Comparison of ENCODE assay signal across 12 cellular contexts in the genomic region with DNA sequence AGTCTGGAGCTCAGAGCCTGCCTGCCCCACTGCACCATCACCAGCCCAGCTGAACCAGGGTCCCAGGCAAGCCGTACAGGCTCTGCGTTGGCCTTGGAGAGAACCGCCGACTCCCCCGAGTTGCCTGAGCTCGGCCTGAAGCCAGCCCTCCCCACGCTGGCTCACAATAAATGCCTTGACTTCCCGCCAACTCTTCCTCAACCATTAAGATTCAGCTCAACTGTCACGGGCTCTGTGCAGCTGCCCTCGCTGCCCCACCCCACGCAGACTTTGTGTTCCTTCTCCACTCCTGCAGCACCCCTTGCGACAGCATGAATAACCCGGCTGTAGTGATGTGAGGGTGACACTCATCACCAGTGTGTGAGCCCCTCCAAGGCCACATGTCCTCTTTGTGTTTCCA. TPM values are rescaled to one million over a fixed set of nuclear protein-coding genes. Genes with fewer than 3 reads are reported as not detected.
DNase-seq lines count a peak whose midpoint lies in the region; ATAC-seq, FAIRE-seq and TF ChIP-seq lines count a peak whose summit lies in the region.
"Had no signal": no experiment of that assay in that cellular context is flagged by ENCODE, and none has a peak within 500 bp of the region (broad histone marks: within the 10 kb centered on the region; RNA-seq: fewer than 3 reads in every experiment).

No MANE protein-coding gene starts in this region.

- DNase-seq in NCI-H2227 (lab: John Stamatoyannopoulos, UW; ENCODE audit: unreplicated experiment) (peak; percentile 16), NCI-H2227 treated with DMSO at 0.1 percent for 48 hours (lab: John Stamatoyannopoulos, UW) (no peak), hypothalamus (lab: John Stamatoyannopoulos, UW) (peak in 47 of 51 donors; percentile 15 to 86 (median 64)), small intestine (peak; percentile 77), ureter (ENCODE audit: low spot score) (no peak)
- DNase-seq in activated CD8-positive, alpha-beta T cell treated with anti-CD3 and anti-CD28 coated beads for 36 hours = no peak
- DNase-seq: T-cell had no signal

- 17 to 34% (median 29%) methylated on average over 13 of the region's 13 CpGs for whole genome bisulfite sequencing in small intestine, 3 donors

- intact Hi-C loops in activated CD8-positive, alpha-beta T cell treated with anti-CD3 and anti-CD28 coated beads for 36 hours (cut with micrococcal nuclease) = no loop called here

- H3K9me3 Mint-ChIP-seq in activated CD8-positive, alpha-beta T cell treated with anti-CD3 and anti-CD28 coated beads for 36 hours = no peaks in the 10 kb centered on the region
- H3K9me3 Mint-ChIP-seq: T-cell had no signal

- H3K27me3 ChIP-seq in small intestine (ENCODE audit: control insufficient read depth in 2 of 2, insufficient read depth in 2 of 2, low read length in 2 of 2) = no peaks in the 10 kb centered on the region
- H3K27me3 ChIP-seq: neutrophil had no signal

- no peak overlapping the region for H3K4me3 Mint-ChIP-seq in activated CD8-positive, alpha-beta T cell treated with anti-CD3 and anti-CD28 coated beads for 36 hours
- H3K4me3 Mint-ChIP-seq: T-cell had no signal

- peaks cover 15% of the 10 kb centered on the region for H3K4me1 Mint-ChIP-seq in activated CD8-positive, alpha-beta T cell treated with anti-CD3 and anti-CD28 coated beads for 36 hours (ENCODE audit: low read depth)

- TF ChIP-seq CTCF in activated CD8-positive, alpha-beta T cell treated with anti-CD3 and anti-CD28 coated beads for 36 hours (IDR thresholded peaks at IDR 0.05) = no peak

- no peaks in the 10 kb centered on the region for H3K27me3 Mint-ChIP-seq in activated CD8-positive, alpha-beta T cell treated with anti-CD3 and anti-CD28 coated beads for 36 hours
- H3K27me3 Mint-ChIP-seq: T-cell had no signal

- H3K9me3 ChIP-seq in small intestine (ENCODE audit: control insufficient read depth, low read depth) = no peaks in the 10 kb centered on the region
- H3K9me3 ChIP-seq: A549, neutrophil had no signal

- H3K27ac ChIP-seq in small intestine (ENCODE audit: low read depth in 1 of 2, low read length in 1 of 2) = peak overlapping the region in 1 of 2 donors; percentile 32
- H3K27ac ChIP-seq: A549, coronary artery, neutrophil had no signal

- CTCF ChIA-PET in activated CD8-positive, alpha-beta T cell treated with anti-CD3 and anti-CD28 coated beads for 36 hours (lab: Charles Lee) = interaction anchor here (1.5 to 1.7 kb wide), 2 partner anchors 17 to 26 kb away, joined by 3 to 5 read pairs; no protein-coding TSS in a partner anchor

- no peak for FAIRE-seq in small intestine (lab: Jason Lieb, UNC)
- FAIRE-seq: A549 had no signal

- H3K36me3 ChIP-seq in small intestine (ENCODE audit: control insufficient read depth in 2 of 2, insufficient read depth in 2 of 2, low read length in 2 of 2) = no peaks in the 10 kb centered on the region
- H3K36me3 ChIP-seq: neutrophil had no signal

- no peak for ATAC-seq in activated CD8-positive, alpha-beta T cell treated with anti-CD3 and anti-CD28 coated beads for 36 hours
- ATAC-seq in GM18867 (IDR thresholded peaks at IDR 0.05; ENCODE audit: unreplicated experiment) (no peak), HG02973 (IDR thresholded peaks at IDR 0.05; ENCODE audit: unreplicated experiment) (no peak)
- ATAC-seq: A549 had no signal

- POLR2A ChIA-PET in activated CD8-positive, alpha-beta T cell treated with anti-CD3 and anti-CD28 coated beads for 36 hours (lab: Charles Lee) = interaction anchor here (0.6 kb wide), 1 partner anchor 29 kb away, joined by 3 read pairs; no protein-coding TSS in a partner anchor

- H3K27ac Mint-ChIP-seq in activated CD8-positive, alpha-beta T cell treated with anti-CD3 and anti-CD28 coated beads for 36 hours = peak overlapping the region; percentile 75

- H3K36me3 Mint-ChIP-seq in activated CD8-positive, alpha-beta T cell treated with anti-CD3 and anti-CD28 coated beads for 36 hours (ENCODE audit: low read depth) = peaks cover 10% of the 10 kb centered on the region

- no peak overlapping the region for H3K4me3 ChIP-seq in small intestine (ENCODE audit: low read depth in 1 of 2, low read length in 2 of 2)
- H3K4me3 ChIP-seq: A549, coronary artery had no signal

- peaks cover 0 to 4% of the 10 kb centered on the region in 2 donors for H3K4me1 ChIP-seq in small intestine (ENCODE audit: control insufficient read depth in 2 of 2, insufficient read depth in 1 of 2, low read depth in 1 of 2, low read length in 1 of 2)

RNA-seq across cellular contexts. Expression of gene QPRT, which starts 4.8 kb away (rescaled TPM):
- 10 to 100 TPM in 1 of 2 experiments, 1 to 10 TPM in 1; 9.3 to 11.7 TPM for total RNA-seq in activated CD8-positive, alpha-beta T cell treated with anti-CD3 and anti-CD28 coated beads for 36 hours
- polyA plus RNA-seq in small intestine = 10 to 100 TPM; 30.2 to 32.4 (median 31.6) TPM
- total RNA-seq in ureter = 24.7 TPM

RNA-seq across cellular contexts. Expression of gene SPN, which starts 11.1 kb away (rescaled TPM):
- total RNA-seq in activated CD8-positive, alpha-beta T cell treated with anti-CD3 and anti-CD28 coated beads for 36 hours = 100 to 1,000 TPM; 110 to 119 TPM
- 1 to 10 TPM; 1.1 to 1.6 (median 1.3) TPM for polyA plus RNA-seq in small intestine
- 4.2 TPM for total RNA-seq in ureter

Comparison
In these comparisons a context has a peak if more than half of its experiments do, and no peak if none do; other contexts are left out.
1. DNase-seq: peak in NCI-H2227 (single experiment), hypothalamus (47 of 51) and small intestine (single experiment); none in NCI-H2227 treated with DMSO at 0.1 percent for 48 hours (single experiment), activated CD8-positive, alpha-beta T cell treated with anti-CD3 and anti-CD28 coated beads for 36 hours (single experiment) and ureter (single experiment).
2. RNA of gene SPN, which starts 11.1 kb away (total RNA-seq): 110 to 119 TPM in activated CD8-positive, alpha-beta T cell treated with anti-CD3 and anti-CD28 coated beads for 36 hours; 4.2 TPM in ureter (single experiment); every median in the first group is over 10 times any median in the second.